8 cellular contexts compared by ENCODE assay signal in genomic region chr16:84593825-84594724, GRCh38. TPM values are rescaled to one million over a fixed set of nuclear protein-coding genes. Genes with fewer than 3 reads are reported as not detected.
DNase-seq lines count a peak whose midpoint lies in the region; ATAC-seq and TF ChIP-seq lines count a peak whose summit lies in the region.

No MANE protein-coding gene starts in this region.

- no peak for TF ChIP-seq CTCF in CD8-positive, alpha-beta T cell (IDR thresholded peaks at IDR 0.05)

- H3K4me1 Mint-ChIP-seq in CD8-positive, alpha-beta T cell (ENCODE audit: low read depth) = peaks cover 72% of the 10 kb centered on the region

- peak; percentile 69 to 96 (median 84) for DNase-seq in CD8-positive, alpha-beta T cell
- peak; percentile 79 for DNase-seq in activated CD4-positive, alpha-beta T cell treated with anti-CD3 and anti-CD28 coated beads for 48 hours
- peak; percentile 63 to 82 (median 67) for DNase-seq in effector memory CD4-positive, alpha-beta T cell
- DNase-seq in HuH-7.5 (ENCODE audit: low spot score) = no peak
- DNase-seq in NCI-H526 (lab: John Stamatoyannopoulos, UW) = no peak

- H3K4me3 ChIP-seq in CD8-positive, alpha-beta T cell (ENCODE audit: low read depth, low read length) = peak overlapping the region; percentile 37
- peak overlapping the region; percentile 39 for H3K4me3 ChIP-seq in effector memory CD4-positive, alpha-beta T cell (ENCODE audit: insufficient read depth, low read depth, low read length, poor library complexity, severe bottlenecking)
- peak overlapping the region in 4 of 7 experiments; percentile 3 to 16 (median 10) for H3K4me3 ChIP-seq in skin epidermis

- intact Hi-C loops in CD8-positive, alpha-beta T cell (cut with DNase I, micrococcal nuclease) = loop anchor here (1.0 to 5.0 kb wide), 4 partner anchors 15 to 42 kb away; partner anchors contain the start of gene COTL1 (in 1 of the 2)

- H3K27me3 Mint-ChIP-seq in CD8-positive, alpha-beta T cell (ENCODE audit: low read depth) = no peaks in the 10 kb centered on the region

- POLR2A ChIA-PET in CD8-positive, alpha-beta T cell (lab: Charles Lee) = interaction anchor here (0.7 to 1.7 kb wide), 11 partner anchors 9 to 83 kb away, joined by 3 to 9 read pairs (median 6); partner anchors contain the start of gene KLHL36

- peaks cover 48% of the 10 kb centered on the region for H3K36me3 Mint-ChIP-seq in CD8-positive, alpha-beta T cell

- CTCF ChIA-PET in CD8-positive, alpha-beta T cell (lab: Charles Lee) = interaction anchor here (0.6 to 1.4 kb wide), 8 partner anchors 18 to 94 kb away, joined by 3 to 6 read pairs (median 3); no protein-coding TSS in a partner anchor

- H3K27ac ChIP-seq in CD8-positive, alpha-beta T cell (ENCODE audit: low read depth, low read length) = peak overlapping the region; percentile 75
- peak overlapping the region; percentile 77 for H3K27ac ChIP-seq in effector memory CD4-positive, alpha-beta T cell (ENCODE audit: insufficient read depth, low read length, poor library complexity, severe bottlenecking)
- H3K27ac ChIP-seq in skin epidermis = peak overlapping the region in 16 of 21 experiments; percentile 22 to 88 (median 74)

- H3K36me3 ChIP-seq in CD8-positive, alpha-beta T cell (ENCODE audit: insufficient read depth, low read length) = peaks cover 18% of the 10 kb centered on the region
- peaks cover 12% of the 10 kb centered on the region for H3K36me3 ChIP-seq in effector memory CD4-positive, alpha-beta T cell (ENCODE audit: control insufficient read depth, insufficient read depth, low read length)

- no peaks in the 10 kb centered on the region for H3K9me3 Mint-ChIP-seq in CD8-positive, alpha-beta T cell

- H3K27ac Mint-ChIP-seq in CD8-positive, alpha-beta T cell = peak overlapping the region; percentile 98

- peaks cover 59% of the 10 kb centered on the region for H3K4me1 ChIP-seq in CD8-positive, alpha-beta T cell (ENCODE audit: insufficient read depth, low read length)
- H3K4me1 ChIP-seq in effector memory CD4-positive, alpha-beta T cell (ENCODE audit: control insufficient read depth, insufficient read depth, low read length, poor library complexity, severe bottlenecking) = peaks cover 50% of the 10 kb centered on the region

- H3K9me3 ChIP-seq in CD8-positive, alpha-beta T cell (ENCODE audit: low read length) = no peaks in the 10 kb centered on the region
- H3K9me3 ChIP-seq in effector memory CD4-positive, alpha-beta T cell (ENCODE audit: control insufficient read depth, low read length) = no peaks in the 10 kb centered on the region

- peak overlapping the region; percentile 83 for H3K4me3 Mint-ChIP-seq in CD8-positive, alpha-beta T cell

- H3K27me3 ChIP-seq in CD8-positive, alpha-beta T cell (ENCODE audit: insufficient read depth, low read length) = no peaks in the 10 kb centered on the region
- no peaks in the 10 kb centered on the region for H3K27me3 ChIP-seq in effector memory CD4-positive, alpha-beta T cell (replicated peaks; ENCODE audit: control insufficient read depth, insufficient read depth, low read length, poor library complexity, severe bottlenecking)

- ATAC-seq in CD8-positive, alpha-beta T cell = peak; percentile 85
- peak; percentile 90 for ATAC-seq in GM19438 (IDR thresholded peaks at IDR 0.05; ENCODE audit: low read depth, unreplicated experiment)
- ATAC-seq in HG03457 (IDR thresholded peaks at IDR 0.05; ENCODE audit: unreplicated experiment) = peak; percentile 71

RNA-seq across cellular contexts. Expression of gene COTL1, which starts 23.8 kb away (rescaled TPM):
- total RNA-seq in CD8-positive, alpha-beta T cell = 100 to 1,000 TPM; 194 to 199 TPM

RNA-seq across cellular contexts. Expression of gene KLHL36, which starts 54.2 kb away (rescaled TPM):
- total RNA-seq in CD8-positive, alpha-beta T cell = 10 to 100 TPM; 50.8 to 56.5 TPM

Comparison
In these comparisons a context has a peak if more than half of its experiments do, and no peak if none do; other contexts are left out.
1. DNase-seq: peak in CD8-positive, alpha-beta T cell (7 of 7), activated CD4-positive, alpha-beta T cell treated with anti-CD3 and anti-CD28 coated beads for 48 hours (single experiment) and effector memory CD4-positive, alpha-beta T cell (3 of 3); none in HuH-7.5 (single experiment) and NCI-H526 (0 of 2).
2. Peak in every context shown above with its lines, with median percentiles within 50 percentile points of each other: ATAC-seq, H3K27ac ChIP-seq and H3K4me3 ChIP-seq.